Comparison of ENCODE assay signal across 2 cellular contexts in the genomic region with DNA sequence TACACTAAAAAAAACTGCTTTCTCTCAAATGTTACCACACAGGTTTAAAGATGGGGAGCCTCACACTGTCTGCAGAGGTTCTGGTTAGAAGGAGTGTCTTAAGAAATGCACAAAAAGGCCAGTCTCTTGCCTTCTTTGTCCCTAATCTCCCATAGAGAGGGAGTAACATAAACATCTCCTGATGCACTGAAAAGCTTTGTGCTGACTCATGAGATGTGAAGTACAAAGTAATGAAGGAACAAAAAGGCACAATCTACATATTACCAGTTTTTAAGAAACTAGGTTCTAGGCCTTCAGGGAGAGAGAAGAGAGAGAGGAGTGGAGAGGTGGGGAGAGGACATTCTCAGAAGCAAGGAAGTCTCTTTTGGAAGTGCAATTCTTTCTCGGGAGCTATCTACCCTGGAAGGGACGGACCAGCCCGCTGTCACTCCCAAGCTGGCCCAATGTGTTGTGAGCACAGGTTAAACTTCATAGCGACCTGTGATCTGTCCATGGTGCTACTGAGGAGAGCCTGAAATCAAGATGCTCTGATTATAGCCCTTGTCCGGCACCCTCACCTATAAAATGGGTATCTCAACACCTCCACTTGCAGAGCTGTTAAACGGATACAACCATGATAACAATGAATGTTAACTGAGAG.
TF ChIP-seq lines count a peak whose summit lies in the region.

No MANE protein-coding gene starts in this region.

TF ChIP-seq in A549, 52 proteins besides CTCF, POLR2A, EP300 and RAD21:
- TF ChIP-seq, protein P1, sequence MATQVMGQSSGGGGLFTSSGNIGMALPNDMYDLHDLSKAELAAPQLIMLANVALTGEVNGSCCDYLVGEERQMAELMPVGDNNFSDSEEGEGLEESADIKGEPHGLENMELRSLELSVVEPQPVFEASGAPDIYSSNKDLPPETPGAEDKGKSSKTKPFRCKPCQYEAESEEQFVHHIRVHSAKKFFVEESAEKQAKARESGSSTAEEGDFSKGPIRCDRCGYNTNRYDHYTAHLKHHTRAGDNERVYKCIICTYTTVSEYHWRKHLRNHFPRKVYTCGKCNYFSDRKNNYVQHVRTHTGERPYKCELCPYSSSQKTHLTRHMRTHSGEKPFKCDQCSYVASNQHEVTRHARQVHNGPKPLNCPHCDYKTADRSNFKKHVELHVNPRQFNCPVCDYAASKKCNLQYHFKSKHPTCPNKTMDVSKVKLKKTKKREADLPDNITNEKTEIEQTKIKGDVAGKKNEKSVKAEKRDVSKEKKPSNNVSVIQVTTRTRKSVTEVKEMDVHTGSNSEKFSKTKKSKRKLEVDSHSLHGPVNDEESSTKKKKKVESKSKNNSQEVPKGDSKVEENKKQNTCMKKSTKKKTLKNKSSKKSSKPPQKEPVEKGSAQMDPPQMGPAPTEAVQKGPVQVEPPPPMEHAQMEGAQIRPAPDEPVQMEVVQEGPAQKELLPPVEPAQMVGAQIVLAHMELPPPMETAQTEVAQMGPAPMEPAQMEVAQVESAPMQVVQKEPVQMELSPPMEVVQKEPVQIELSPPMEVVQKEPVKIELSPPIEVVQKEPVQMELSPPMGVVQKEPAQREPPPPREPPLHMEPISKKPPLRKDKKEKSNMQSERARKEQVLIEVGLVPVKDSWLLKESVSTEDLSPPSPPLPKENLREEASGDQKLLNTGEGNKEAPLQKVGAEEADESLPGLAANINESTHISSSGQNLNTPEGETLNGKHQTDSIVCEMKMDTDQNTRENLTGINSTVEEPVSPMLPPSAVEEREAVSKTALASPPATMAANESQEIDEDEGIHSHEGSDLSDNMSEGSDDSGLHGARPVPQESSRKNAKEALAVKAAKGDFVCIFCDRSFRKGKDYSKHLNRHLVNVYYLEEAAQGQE (IDR thresholded peaks at IDR 0.05), result peak; percentile 70; the same call in 1 of the 2 replicates
- no peak for TF ChIP-seq ZC3H11A (IDR thresholded peaks at IDR 0.05)
- TF ChIP-seq MAFK (IDR thresholded peaks at IDR 0.05; ENCODE audit: partially characterized antibody), result peak; percentile 81

TF ChIP-seq in K562, 482 proteins besides CTCF, POLR2A, EP300 and RAD21 (continued from another document):
- TF ChIP-seq ZNF311 (CRISPR knock-in tag; IDR thresholded peaks at IDR 0.05) (no peak), PTBP1 (IDR thresholded peaks at IDR 0.05; ENCODE audit: low read depth, low read length) (no peak), ZFP91 (CRISPR knock-in tag; IDR thresholded peaks at IDR 0.05) (no peak), CBX1 (IDR thresholded peaks at IDR 0.05; ENCODE audit: low read depth) (no peak), HMGXB4 (CRISPR knock-in tag; IDR thresholded peaks at IDR 0.05) (no peak), HMGN3 (IDR thresholded peaks at IDR 0.05; ENCODE audit: borderline replicate concordance, extremely low read depth, insufficient read length, low read depth, low read length) (no peak), NONO (IDR thresholded peaks at IDR 0.05; ENCODE audit: low read depth in 2 of 2, low read length in 1 of 2) (no peak), ILK (tag; IDR thresholded peaks at IDR 0.05; ENCODE audit: borderline replicate concordance, low read depth) (no peak), BCOR (IDR thresholded peaks at IDR 0.05) (no peak), HMG20A (CRISPR knock-in tag; conservative IDR thresholded peaks at IDR 0.05) (no peak), CBFA2T2 (conservative IDR thresholded peaks at IDR 0.05) (no peak), FOXA1 (IDR thresholded peaks at IDR 0.05; ENCODE audit: borderline replicate concordance) (no peak), ETV1 (tag; conservative IDR thresholded peaks at IDR 0.05; ENCODE audit: low read depth) (no peak), EHMT2 (IDR thresholded peaks at IDR 0.05) (0 out of 2 replicates have a peak, but pooled peaks have one; percentile 44), MAFG (tag; conservative IDR thresholded peaks at IDR 0.05) (peak; percentile 49), FUS (optimal IDR thresholded peaks at IDR 0.05; ENCODE audit: low read depth, low read length) (no peak), TRIM25 (IDR thresholded peaks at IDR 0.05; ENCODE audit: borderline replicate concordance) (no peak), HNRNPL (IDR thresholded peaks at IDR 0.05; ENCODE audit: low read depth, low read length) (no peak), ZNF316 (IDR thresholded peaks at IDR 0.05) (peak; percentile 62), TFAM (CRISPR knock-in tag; conservative IDR thresholded peaks at IDR 0.05) (no peak), SMARCE1 (IDR thresholded peaks at IDR 0.05) (no peak), NCOR1 (IDR thresholded peaks at IDR 0.05) (no peak), CBFA2T3 (IDR thresholded peaks at IDR 0.05) (no peak), RBM15 (IDR thresholded peaks at IDR 0.05; ENCODE audit: insufficient read depth, low read length) (no peak), MAFK (IDR thresholded peaks at IDR 0.05; ENCODE audit: low read length) (peak; percentile 28; the same call in 1 of the 2 replicates), POLR2H (tag; IDR thresholded peaks at IDR 0.05; ENCODE audit: low read depth) (no peak)
- TF ChIP-seq, protein P2, sequence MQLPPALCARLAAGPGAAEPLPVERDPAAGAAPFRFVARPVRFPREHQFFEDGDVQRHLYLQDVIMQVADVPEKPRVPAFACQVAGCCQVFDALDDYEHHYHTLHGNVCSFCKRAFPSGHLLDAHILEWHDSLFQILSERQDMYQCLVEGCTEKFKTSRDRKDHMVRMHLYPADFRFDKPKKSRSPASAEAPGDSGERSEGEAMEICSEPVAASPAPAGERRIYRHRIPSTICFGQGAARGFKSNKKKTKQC (CRISPR knock-in tag; IDR thresholded peaks at IDR 0.05), result no peak
- TF ChIP-seq, protein P1 (CRISPR knock-in tag; IDR thresholded peaks at IDR 0.05; ENCODE audit: low read depth), result peak; percentile 35; the same call in 1 of the 2 replicates
